In genomic region chrX:68833448-68833805, GRCh38 we compare ENCODE assay signal across 20 cellular contexts. TPM values are rescaled to one million over a fixed set of nuclear protein-coding genes. Genes with fewer than 3 reads are reported as not detected.
DNase-seq lines count a peak whose midpoint lies in the region; TF ChIP-seq lines count a peak whose summit lies in the region.
"Had no signal": no experiment of that assay in that cellular context is flagged by ENCODE, and none has a peak within 500 bp of the region (broad histone marks: within the 10 kb centered on the region; RNA-seq: fewer than 3 reads in every experiment).

No MANE protein-coding gene starts in this region.

- H3K9me2 ChIP-seq in PC-9 (ENCODE audit: insufficient read depth) = no peaks in the 10 kb centered on the region

- no TSS peak for BruUV-seq in PC-9 (replicated peaks; lab: Mats Ljungman, UMichigan)

- peaks cover 19% of the 10 kb centered on the region for H3K4me1 ChIP-seq in PC-9 (replicated peaks; ENCODE audit: insufficient read depth)
- peaks cover 8 to 74% (median 9%) of the 10 kb centered on the region in 3 donors for H3K4me1 ChIP-seq in esophagus squamous epithelium
- peaks cover 8% of the 10 kb centered on the region for H3K4me1 ChIP-seq in neural progenitor cell

- H3K4me2 ChIP-seq in PC-9 = peak overlapping the region; percentile 38; the same call in 1 of the 2 replicates
- no peak overlapping the region for H3K4me2 ChIP-seq in neural progenitor cell

- H3K27ac Mint-ChIP-seq in neural progenitor cell = no peak overlapping the region
- H3K27ac Mint-ChIP-seq: memory B cell; T-helper 1 cell treated with Interleukin-12 subunit alpha and Interleukin-12 subunit beta and Interleukin-4 antibody, amounts not matched to agents 30 μg/mL and 1 μg/mL, for 36 hours had no signal

- 61% methylated on average over 3 of the region's 6 CpGs; no CpG with 5 or more reads in 1 of the 2 donors for WGBS in esophagus squamous epithelium, 2 donors

- no peaks in the 10 kb centered on the region for H3F3A ChIP-seq in PC-9 (ENCODE audit: insufficient read depth, low read depth)
- no peaks in the 10 kb centered on the region for H3F3A ChIP-seq in neural progenitor cell (ENCODE audit: low read depth)

- H3K9me3 ChIP-seq in PC-9 (ENCODE audit: insufficient read depth, low read depth) (no peaks in the 10 kb centered on the region), esophagus squamous epithelium (no peaks in the 10 kb centered on the region), neural progenitor cell (ENCODE audit: low read depth) (no peaks in the 10 kb centered on the region)
- H3K9me3 ChIP-seq: gastroesophageal sphincter, neutrophil had no signal

- H3K27me3 Mint-ChIP-seq in neural progenitor cell (ENCODE audit: insufficient read depth, low read depth) = peaks cover 7% of the 10 kb centered on the region
- H3K27me3 Mint-ChIP-seq: memory B cell; stimulated activated naive CD8-positive, alpha-beta T cell treated with anti-CD3 and anti-CD28 coated beads, Interleukin-15, amount 100 ng/mL, for 72 hours had no signal

- DNase-seq in 8988T (peak; percentile 17), PC-9 (no peak), esophagus squamous epithelium (lab: John Stamatoyannopoulos, UW) (no peak), neural progenitor cell (ENCODE audit: low spot score) (no peak), NCI-H510A treated with DMSO at 0.1 percent for 48 hours (lab: John Stamatoyannopoulos, UW) (no peak), NCI-H1105 treated with DMSO at 0.1 percent for 48 hours (lab: John Stamatoyannopoulos, UW) (no peak), DMS114 treated with DMSO at 0.1 percent for 48 hours (lab: John Stamatoyannopoulos, UW; ENCODE audit: unreplicated experiment) (no peak), NCI-H2227 treated with DMSO at 0.1 percent for 48 hours (lab: John Stamatoyannopoulos, UW) (no peak)
- DNase-seq: activated CD4-positive, CD25-positive, alpha-beta regulatory T cell; activated gamma-delta T cell treated with Interleukin-2 at 50 U/mL for 16 hours; anterior cingulate cortex; EL; NCI-H1092 treated with DMSO at 0.1 percent for 48 hours; right cardiac atrium; stimulated activated CD4-positive, alpha-beta T cell treated with anti-CD3 and anti-CD28 coated beads, Interleukin-1b, Interleukin-23, amount 100 ng/mL, for 48 hours; stimulated activated naive CD8-positive, alpha-beta T cell treated with anti-CD3 and anti-CD28 coated beads, Interleukin-15, amount 100 ng/mL, for 72 hours had no signal

- peaks cover 50% of the 10 kb centered on the region for H3K79me2 ChIP-seq in PC-9 (ENCODE audit: low read depth)
- peaks cover 75% of the 10 kb centered on the region for H3K79me2 ChIP-seq in neural progenitor cell (ENCODE audit: low read depth)

- TF ChIP-seq POLR2A in esophagus squamous epithelium (IDR thresholded peaks at IDR 0.05) = no peak

- H3K9ac ChIP-seq in neural progenitor cell = no peak overlapping the region

- CTCF ChIA-PET in PC-9 (lab: Charles Lee) = interaction anchor here (1.0 kb wide), 1 partner anchor 199 kb away, joined by 3 read pairs; no protein-coding TSS in a partner anchor

- POLR2A ChIA-PET in PC-9 (lab: Charles Lee; ENCODE audit: unreplicated experiment) = no interaction called here

- peaks cover 34% of the 10 kb centered on the region for H3K4me1 Mint-ChIP-seq in neural progenitor cell

- no peak overlapping the region for H3K4me3 ChIP-seq in PC-9
- H3K4me3 ChIP-seq in esophagus squamous epithelium = peak overlapping the region in 2 of 4 donors; percentile 77 to 79
- no peak overlapping the region for H3K4me3 ChIP-seq in neural progenitor cell

- H3K36me3 ChIP-seq in PC-9 (ENCODE audit: low read depth) = no peaks in the 10 kb centered on the region
- H3K36me3 ChIP-seq in esophagus squamous epithelium = no peaks in the 10 kb centered on the region
- no peaks in the 10 kb centered on the region for H3K36me3 ChIP-seq in neural progenitor cell
- H3K36me3 ChIP-seq: neutrophil had no signal

- H3K36me3 Mint-ChIP-seq in neural progenitor cell = peaks cover 9% of the 10 kb centered on the region

- H3K27me3 ChIP-seq in PC-9 (ENCODE audit: insufficient read depth, low read depth) = no peaks in the 10 kb centered on the region
- peaks cover 0 to 3% (median 0%) of the 10 kb centered on the region in 4 donors for H3K27me3 ChIP-seq in esophagus squamous epithelium
- H3K27me3 ChIP-seq in neural progenitor cell = peaks cover 17% of the 10 kb centered on the region
- H3K27me3 ChIP-seq: gastroesophageal sphincter had no signal

- H3K9me3 Mint-ChIP-seq in neural progenitor cell = peaks cover 8% of the 10 kb centered on the region
- H3K9me3 Mint-ChIP-seq: memory B cell; stimulated activated naive CD8-positive, alpha-beta T cell treated with anti-CD3 and anti-CD28 coated beads, Interleukin-15, amount 100 ng/mL, for 72 hours; T-helper 1 cell treated with Interleukin-12 subunit alpha and Interleukin-12 subunit beta and Interleukin-4 antibody, amounts not matched to agents 30 μg/mL and 1 μg/mL, for 36 hours had no signal

- peak overlapping the region; percentile 73 for H3K4me3 Mint-ChIP-seq in neural progenitor cell
- H3K4me3 Mint-ChIP-seq: memory B cell; stimulated activated naive CD8-positive, alpha-beta T cell treated with anti-CD3 and anti-CD28 coated beads, Interleukin-15, amount 100 ng/mL, for 72 hours; T-helper 1 cell treated with Interleukin-12 subunit alpha and Interleukin-12 subunit beta and Interleukin-4 antibody, amounts not matched to agents 30 μg/mL and 1 μg/mL, for 36 hours had no signal

- H4K20me1 ChIP-seq in PC-9 (ENCODE audit: insufficient read depth) (no peaks in the 10 kb centered on the region; the same call in 1 of the 2 replicates), neural progenitor cell (ENCODE audit: low read depth) (peaks cover 95% of the 10 kb centered on the region)

- H2AFZ ChIP-seq in PC-9 = no peak overlapping the region
- no peak overlapping the region for H2AFZ ChIP-seq in neural progenitor cell (replicated peaks)

- H3K27ac ChIP-seq in PC-9 (peak overlapping the region; percentile 44), esophagus squamous epithelium (peak overlapping the region; percentile 67 to 92 (median 91)), neural progenitor cell (no peak overlapping the region)
- H3K27ac ChIP-seq: neutrophil had no signal

- intact Hi-C loops in PC-9 (cut with micrococcal nuclease; ENCODE audit: unreplicated experiment) (no loop called here), esophagus squamous epithelium (cut with DNase I) (no loop called here)

- TF ChIP-seq CTCF in PC-9 (conservative IDR thresholded peaks at IDR 0.05) = no peak
- TF ChIP-seq CTCF in esophagus squamous epithelium (IDR thresholded peaks at IDR 0.05) = no peak
- no peak for TF ChIP-seq CTCF in neural progenitor cell (IDR thresholded peaks at IDR 0.05)

RNA-seq across cellular contexts. Expression of gene EFNB1, which starts 4.6 kb away (rescaled TPM):
- total RNA-seq in PC-9 (2021) (31.1 and 35.2 TPM in 2 replicates), esophagus squamous epithelium (10 to 100 TPM; 40.4 to 53.4 (median 46.7) TPM), neural progenitor cell (ENCODE audit: low replicate concordance) (25.4 and 57.1 TPM in 2 replicates)
